ENCODE assay signal across 16 cellular contexts in the genomic region with DNA sequence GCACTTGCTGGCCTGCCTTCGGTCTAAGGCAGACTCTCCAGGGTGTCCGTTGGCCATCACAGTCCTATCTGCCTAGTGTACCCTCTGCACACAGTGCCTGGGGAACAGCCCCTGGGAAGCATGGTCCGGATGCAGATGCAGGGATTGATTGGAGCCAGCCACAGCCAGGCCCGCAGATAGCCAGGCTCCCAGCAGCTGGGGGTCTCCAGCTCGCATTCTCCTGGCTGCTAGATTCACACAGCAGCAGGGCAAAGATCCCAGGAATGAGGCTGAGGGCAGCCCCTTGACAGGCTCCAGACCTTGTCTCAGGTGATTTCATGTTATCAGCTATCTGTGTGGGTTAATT. TPM values are rescaled to one million over a fixed set of nuclear protein-coding genes. Genes with fewer than 3 reads are reported as not detected.
DNase-seq lines count a peak whose midpoint lies in the region; ATAC-seq, FAIRE-seq and TF ChIP-seq lines count a peak whose summit lies in the region.
"Had no signal": no experiment of that assay in that cellular context is flagged by ENCODE, and none has a peak within 500 bp of the region (broad histone marks: within the 10 kb centered on the region; RNA-seq: fewer than 3 reads in every experiment).

No MANE protein-coding gene starts in this region.

- no peaks in the 10 kb centered on the region for H4K20me1 ChIP-seq in HCT116 (ENCODE audit: insufficient read depth)
- no peaks in the 10 kb centered on the region for H4K20me1 ChIP-seq in astrocyte (ENCODE audit: insufficient read depth, low read length)
- H4K20me1 ChIP-seq in smooth muscle cell (ENCODE audit: low read depth), result no peaks in the 10 kb centered on the region

- intact Hi-C loops in HCT116 (cut with micrococcal nuclease), result loop anchor here (5.0 kb wide), 1 partner anchor 44 kb away; a partner anchor contains a TSS
- intact Hi-C loops in activated CD4-positive, alpha-beta memory T cell treated with anti-CD3 and anti-CD28 coated beads for 36 hours (cut with micrococcal nuclease), result no loop called here

- peaks cover 8% of the 10 kb centered on the region for H3K4me1 Mint-ChIP-seq in astrocyte (ENCODE audit: low read depth, unreplicated experiment)
- peaks cover 33% of the 10 kb centered on the region for H3K4me1 Mint-ChIP-seq in activated naive CD4-positive, alpha-beta T cell treated with anti-CD3 and anti-CD28 coated beads, Interleukin-2, amount 10 ng/mL, durations not matched to agents 7 days and 5 days
- H3K4me1 Mint-ChIP-seq in activated CD4-positive, alpha-beta memory T cell treated with anti-CD3 and anti-CD28 coated beads for 36 hours (ENCODE audit: low read depth), result peaks cover 28% of the 10 kb centered on the region

- peaks cover 6% of the 10 kb centered on the region for H3F3A ChIP-seq in smooth muscle cell (ENCODE audit: low read depth)

- peak overlapping the region; percentile 78 for H3K27ac ChIP-seq in HCT116 (ENCODE audit: low read depth, low read length)
- peak overlapping the region; percentile 95 for H3K27ac ChIP-seq in astrocyte (ENCODE audit: low read depth, low read length)
- H3K27ac ChIP-seq in gastroesophageal sphincter, result peak overlapping the region in 3 of 4 donors; percentile 61 to 74 (median 63)
- H3K27ac ChIP-seq in smooth muscle cell (ENCODE audit: low read depth), result peak overlapping the region; percentile 91

- no TSS peak for BruUV-seq in HCT116 (replicated peaks; lab: Mats Ljungman, UMichigan)

- no peaks in the 10 kb centered on the region for H3K36me3 ChIP-seq in HCT116 (ENCODE audit: control insufficient read depth in 1 of 2, insufficient read depth in 2 of 2, low read length in 2 of 2)
- H3K36me3 ChIP-seq in astrocyte (ENCODE audit: insufficient read depth, low read length), result no peaks in the 10 kb centered on the region
- peaks cover 0 to 24% of the 10 kb centered on the region in 2 donors for H3K36me3 ChIP-seq in gastroesophageal sphincter
- H3K36me3 ChIP-seq in smooth muscle cell (ENCODE audit: low read depth), result no peaks in the 10 kb centered on the region

- TF ChIP-seq POLR2A in HCT116 (IDR thresholded peaks at IDR 0.05; ENCODE audit: borderline replicate concordance, extremely low read depth, insufficient read depth, insufficient read length) (no peak), gastroesophageal sphincter (IDR thresholded peaks at IDR 0.05) (no peak)

- no peak for FAIRE-seq in astrocyte (lab: Jason Lieb, UNC)
- FAIRE-seq: GM12892, kidney had no signal

- peak overlapping the region; percentile 71 for H3K4me2 ChIP-seq in HCT116 (ENCODE audit: low read length)
- H3K4me2 ChIP-seq in astrocyte (ENCODE audit: low read length), result peak overlapping the region; percentile 66
- no peak overlapping the region for H3K4me2 ChIP-seq in smooth muscle cell

- peaks cover 1% of the 10 kb centered on the region for H3K36me3 Mint-ChIP-seq in astrocyte (ENCODE audit: low read depth, unreplicated experiment)
- H3K36me3 Mint-ChIP-seq in activated naive CD4-positive, alpha-beta T cell treated with anti-CD3 and anti-CD28 coated beads, Interleukin-2, amount 10 ng/mL, durations not matched to agents 7 days and 5 days, result peaks cover 13% of the 10 kb centered on the region
- H3K36me3 Mint-ChIP-seq in activated CD4-positive, alpha-beta memory T cell treated with anti-CD3 and anti-CD28 coated beads for 36 hours, result peaks cover 9% of the 10 kb centered on the region

- H3K4me1 ChIP-seq in HCT116 (ENCODE audit: control insufficient read depth in 1 of 2, insufficient read depth in 2 of 2, low read length in 2 of 2) (peaks cover 46 to 50% of the 10 kb centered on the region in 2 experiments), astrocyte (ENCODE audit: insufficient read depth, low read length) (peaks cover 29% of the 10 kb centered on the region), gastroesophageal sphincter (peaks cover 0 to 30% (median 0%) of the 10 kb centered on the region in 3 donors), smooth muscle cell (ENCODE audit: low read depth) (no peaks in the 10 kb centered on the region)

- POLR2A ChIA-PET in HCT116 (lab: Charles Lee), result interaction anchor here (0.6 to 2.0 kb wide), 2 partner anchors 14 to 65 kb away, joined by 3 to 7 read pairs; a partner anchor contains a TSS
- POLR2A ChIA-PET in activated CD4-positive, alpha-beta memory T cell treated with anti-CD3 and anti-CD28 coated beads for 36 hours (lab: Charles Lee), result no interaction called here

- no peak overlapping the region for H3K4me3 Mint-ChIP-seq in astrocyte (ENCODE audit: unreplicated experiment)
- no peak overlapping the region for H3K4me3 Mint-ChIP-seq in activated naive CD4-positive, alpha-beta T cell treated with anti-CD3 and anti-CD28 coated beads, Interleukin-2, amount 10 ng/mL, durations not matched to agents 7 days and 5 days
- no peak overlapping the region for H3K4me3 Mint-ChIP-seq in activated CD4-positive, alpha-beta memory T cell treated with anti-CD3 and anti-CD28 coated beads for 36 hours
- H3K4me3 Mint-ChIP-seq: activated CD8-positive, alpha-beta memory T cell treated with anti-CD3 and anti-CD28 coated beads, Interleukin-2, amount 10 ng/mL, durations not matched to agents 7 days and 5 days; CD4-positive, alpha-beta T cell had no signal

- no peaks in the 10 kb centered on the region for H3K27me3 Mint-ChIP-seq in astrocyte (ENCODE audit: low read depth, unreplicated experiment)
- H3K27me3 Mint-ChIP-seq in activated naive CD4-positive, alpha-beta T cell treated with anti-CD3 and anti-CD28 coated beads, Interleukin-2, amount 10 ng/mL, durations not matched to agents 7 days and 5 days, result no peaks in the 10 kb centered on the region
- no peaks in the 10 kb centered on the region for H3K27me3 Mint-ChIP-seq in activated CD4-positive, alpha-beta memory T cell treated with anti-CD3 and anti-CD28 coated beads for 36 hours
- H3K27me3 Mint-ChIP-seq: activated CD8-positive, alpha-beta memory T cell treated with anti-CD3 and anti-CD28 coated beads, Interleukin-2, amount 10 ng/mL, durations not matched to agents 7 days and 5 days; CD4-positive, alpha-beta T cell had no signal

- H3K9me3 Mint-ChIP-seq in astrocyte (ENCODE audit: unreplicated experiment), result no peaks in the 10 kb centered on the region
- H3K9me3 Mint-ChIP-seq in activated naive CD4-positive, alpha-beta T cell treated with anti-CD3 and anti-CD28 coated beads, Interleukin-2, amount 10 ng/mL, durations not matched to agents 7 days and 5 days, result no peaks in the 10 kb centered on the region
- peaks cover 2% of the 10 kb centered on the region for H3K9me3 Mint-ChIP-seq in activated CD4-positive, alpha-beta memory T cell treated with anti-CD3 and anti-CD28 coated beads for 36 hours
- H3K9me3 Mint-ChIP-seq: CD4-positive, alpha-beta T cell had no signal

- no peaks in the 10 kb centered on the region for H3K9me2 ChIP-seq in HCT116 (ENCODE audit: insufficient read depth)

- H3K79me2 ChIP-seq in HCT116 (ENCODE audit: insufficient read depth, low read length) (no peaks in the 10 kb centered on the region), astrocyte (ENCODE audit: insufficient read depth, low read length) (no peaks in the 10 kb centered on the region), smooth muscle cell (ENCODE audit: low read depth) (no peaks in the 10 kb centered on the region)

- H3K9ac ChIP-seq in HCT116 (ENCODE audit: low read length) (peak overlapping the region; percentile 42; the same call in 1 of the 2 replicates), astrocyte (ENCODE audit: low read length) (no peak overlapping the region), smooth muscle cell (ENCODE audit: low read depth) (no peak overlapping the region)

- ATAC-seq in HCT116, result peak; percentile 18
- ATAC-seq in gastroesophageal sphincter, result no peak
- no peak for ATAC-seq in GM21360 (IDR thresholded peaks at IDR 0.05; ENCODE audit: unreplicated experiment)
- ATAC-seq: activated CD8-positive, alpha-beta memory T cell treated with anti-CD3 and anti-CD28 coated beads, Interleukin-2, amount 10 ng/mL, durations not matched to agents 7 days and 5 days; stimulated activated naive CD8-positive, alpha-beta T cell treated with anti-CD3 and anti-CD28 coated beads, Interleukin-15, Interleukin-2, amounts not matched to agents 100 U/mL and 50 U/mL, for 24 hours had no signal

- H3K4me3 ChIP-seq in HCT116 (replicated peaks in 1 of 2; ENCODE audit: low read depth in 1 of 2, low read length in 2 of 2), result peak overlapping the region in 1 of 2 experiments; percentile 24; a peak in 1 of 4 replicates
- H3K4me3 ChIP-seq in astrocyte (ENCODE audit: insufficient read depth, low read depth, low read length), result no peak overlapping the region
- no peak overlapping the region for H3K4me3 ChIP-seq in gastroesophageal sphincter
- H3K4me3 ChIP-seq in smooth muscle cell, result no peak overlapping the region
- H3K4me3 ChIP-seq: mucosa of descending colon had no signal

- RAD21 ChIA-PET in HCT116 (lab: Charles Lee; ENCODE audit: low non-redundant PET in 1 of 2, low total read pairs in 2 of 2, uncharacterized antibody in 2 of 2, unreplicated experiment in 2 of 2), result interaction anchor here in 1 of 2 experiments (0.6 kb wide), 1 partner anchor 117 kb away, joined by 3 read pairs; no protein-coding TSS in a partner anchor

- DNase-seq in HCT116 (ENCODE audit: low read depth, low spot score) (no peak), astrocyte (ENCODE audit: low read depth) (no peak), smooth muscle cell (lab: John Stamatoyannopoulos, UW; ENCODE audit: unreplicated experiment) (no peak), medulla oblongata (ENCODE audit: extremely low spot score) (no peak)
- no peak for DNase-seq in activated naive CD4-positive, alpha-beta T cell treated with anti-CD3 and anti-CD28 coated beads, Interleukin-2, amount 10 ng/mL, durations not matched to agents 7 days and 5 days
- DNase-seq in activated CD4-positive, alpha-beta memory T cell treated with anti-CD3 and anti-CD28 coated beads for 36 hours, result no peak
- DNase-seq: activated CD8-positive, alpha-beta memory T cell treated with anti-CD3 and anti-CD28 coated beads, Interleukin-2, amount 10 ng/mL, durations not matched to agents 7 days and 5 days; activated naive CD4-positive, alpha-beta T cell treated with Interleukin-2 at 50 U/mL for 16 hours; CD4-positive, alpha-beta T cell; NCI-H146; stimulated activated naive CD8-positive, alpha-beta T cell treated with anti-CD3 and anti-CD28 coated beads, Interleukin-15, Interleukin-2, amounts not matched to agents 100 U/mL and 50 U/mL, for 24 hours had no signal

- no peak overlapping the region for H3K27ac Mint-ChIP-seq in astrocyte (ENCODE audit: unreplicated experiment)
- H3K27ac Mint-ChIP-seq in activated naive CD4-positive, alpha-beta T cell treated with anti-CD3 and anti-CD28 coated beads, Interleukin-2, amount 10 ng/mL, durations not matched to agents 7 days and 5 days, result no peak overlapping the region
- no peak overlapping the region for H3K27ac Mint-ChIP-seq in activated CD4-positive, alpha-beta memory T cell treated with anti-CD3 and anti-CD28 coated beads for 36 hours
- H3K27ac Mint-ChIP-seq: activated CD8-positive, alpha-beta memory T cell treated with anti-CD3 and anti-CD28 coated beads, Interleukin-2, amount 10 ng/mL, durations not matched to agents 7 days and 5 days; CD4-positive, alpha-beta T cell had no signal

- TF ChIP-seq RAD21 in HCT116 (IDR thresholded peaks at IDR 0.05; ENCODE audit: low read depth), result no peak

- no peak overlapping the region for H2AFZ ChIP-seq in HCT116 (ENCODE audit: low read depth, low read length, poor library complexity, severe bottlenecking)
- H2AFZ ChIP-seq in astrocyte (ENCODE audit: low read depth, low read length), result no peak overlapping the region
- H2AFZ ChIP-seq in smooth muscle cell (ENCODE audit: low read depth), result no peak overlapping the region

- no peak for TF ChIP-seq EP300 in gastroesophageal sphincter (IDR thresholded peaks at IDR 0.05)

- H3K9me3 ChIP-seq in HCT116 (ENCODE audit: control insufficient read depth in 1 of 2, insufficient read depth in 1 of 2, low read depth in 1 of 2, low read length in 2 of 2) (no peaks in the 10 kb centered on the region), astrocyte (ENCODE audit: insufficient read depth, low read depth, low read length) (no peaks in the 10 kb centered on the region), gastroesophageal sphincter (no peaks in the 10 kb centered on the region), smooth muscle cell (replicated peaks; ENCODE audit: low read depth) (no peaks in the 10 kb centered on the region)
- H3K9me3 ChIP-seq: mucosa of descending colon had no signal

- WGBS in gastroesophageal sphincter (ENCODE audit: low coverage in 1 of 2), 2 donors, result 100% methylated on average over 1 of the region's 5 CpGs
- 87% methylated on average over 5 of the region's 5 CpGs for WGBS in smooth muscle cell (ENCODE audit: low lambda C conversion rate)

- TF ChIP-seq CTCF in HCT116 (IDR thresholded peaks at IDR 0.05 in 2 of 3, conservative IDR thresholded peaks at IDR 0.05 in 1 of 3; ENCODE audit: borderline replicate concordance in 1 of 3, insufficient read depth in 1 of 3, low read depth in 2 of 3, low read length in 2 of 3), result no peak
- no peak for TF ChIP-seq CTCF in astrocyte (IDR thresholded peaks at IDR 0.05; ENCODE audit: insufficient read depth, low read depth, low read length)
- no peak for TF ChIP-seq CTCF in gastroesophageal sphincter (IDR thresholded peaks at IDR 0.05)
- TF ChIP-seq CTCF in smooth muscle cell (IDR thresholded peaks at IDR 0.05; ENCODE audit: borderline replicate concordance, insufficient read depth, poor library complexity, severe bottlenecking), result no peak

- H3K27me3 ChIP-seq in HCT116 (ENCODE audit: insufficient read depth, low read length), result no peaks in the 10 kb centered on the region
- no peaks in the 10 kb centered on the region for H3K27me3 ChIP-seq in astrocyte (ENCODE audit: insufficient read depth, low read length)
- H3K27me3 ChIP-seq in gastroesophageal sphincter, result no peaks in the 10 kb centered on the region
- no peaks in the 10 kb centered on the region for H3K27me3 ChIP-seq in smooth muscle cell (ENCODE audit: low read depth)

- CTCF ChIA-PET in HCT116 (lab: Charles Lee), result interaction anchor here (1.0 to 1.6 kb wide), 2 partner anchors 14 to 260 kb away, joined by 3 to 4 read pairs; no protein-coding TSS in a partner anchor
- CTCF ChIA-PET in activated naive CD4-positive, alpha-beta T cell treated with anti-CD3 and anti-CD28 coated beads, Interleukin-2, amount 10 ng/mL, durations not matched to agents 7 days and 5 days (lab: Charles Lee), result interaction anchor here (1.0 kb wide), 1 partner anchor 9 kb away, joined by 3 read pairs; no protein-coding TSS in a partner anchor
- CTCF ChIA-PET in activated CD4-positive, alpha-beta memory T cell treated with anti-CD3 and anti-CD28 coated beads for 36 hours (lab: Charles Lee), result interaction anchor here (0.7 kb wide), 1 partner anchor 17 kb away, joined by 3 read pairs; no protein-coding TSS in a partner anchor

RNA-seq across cellular contexts. Expression of a gene that starts 41.4 kb away (rescaled TPM):
- total RNA-seq in HCT116 (2021; ENCODE audit: unreplicated experiment) (3.6 TPM), astrocyte (2.0 and 2.1 TPM in 2 replicates), gastroesophageal sphincter (1 to 10 TPM; 2.2 to 4.4 (median 3.3) TPM), smooth muscle cell (1.9 and 3.4 TPM in 2 replicates)
- 1.9 and 2.0 TPM in 2 replicates for polyA plus RNA-seq in HCT116 (2012)
- polyA plus RNA-seq in smooth muscle cell, result 2.8 and 3.3 TPM in 2 replicates
- 1 to 10 TPM; 7.3 to 8.3 TPM for total RNA-seq in activated CD4-positive, alpha-beta memory T cell treated with anti-CD3 and anti-CD28 coated beads for 36 hours

RNA-seq across cellular contexts. Expression of a gene that starts 42.1 kb away (rescaled TPM):
- total RNA-seq in HCT116 (2021; ENCODE audit: unreplicated experiment), result 26.8 TPM
- polyA plus RNA-seq in HCT116 (2012), result 14.0 and 15.3 TPM in 2 replicates
- total RNA-seq in astrocyte, result 28.8 and 29.5 TPM in 2 replicates
- 10 to 100 TPM in 3 of 4 donors, 1 to 10 TPM in 1; 10.0 to 28.4 (median 22.6) TPM for total RNA-seq in gastroesophageal sphincter
- total RNA-seq in smooth muscle cell, result 10.7 and 23.6 TPM in 2 replicates
- polyA plus RNA-seq in smooth muscle cell, result 3.3 and 7.2 TPM in 2 replicates
- 10 to 100 TPM; 36.9 to 39.4 TPM for total RNA-seq in activated CD4-positive, alpha-beta memory T cell treated with anti-CD3 and anti-CD28 coated beads for 36 hours
